8 cellular contexts compared by ENCODE assay signal in the genomic region with DNA sequence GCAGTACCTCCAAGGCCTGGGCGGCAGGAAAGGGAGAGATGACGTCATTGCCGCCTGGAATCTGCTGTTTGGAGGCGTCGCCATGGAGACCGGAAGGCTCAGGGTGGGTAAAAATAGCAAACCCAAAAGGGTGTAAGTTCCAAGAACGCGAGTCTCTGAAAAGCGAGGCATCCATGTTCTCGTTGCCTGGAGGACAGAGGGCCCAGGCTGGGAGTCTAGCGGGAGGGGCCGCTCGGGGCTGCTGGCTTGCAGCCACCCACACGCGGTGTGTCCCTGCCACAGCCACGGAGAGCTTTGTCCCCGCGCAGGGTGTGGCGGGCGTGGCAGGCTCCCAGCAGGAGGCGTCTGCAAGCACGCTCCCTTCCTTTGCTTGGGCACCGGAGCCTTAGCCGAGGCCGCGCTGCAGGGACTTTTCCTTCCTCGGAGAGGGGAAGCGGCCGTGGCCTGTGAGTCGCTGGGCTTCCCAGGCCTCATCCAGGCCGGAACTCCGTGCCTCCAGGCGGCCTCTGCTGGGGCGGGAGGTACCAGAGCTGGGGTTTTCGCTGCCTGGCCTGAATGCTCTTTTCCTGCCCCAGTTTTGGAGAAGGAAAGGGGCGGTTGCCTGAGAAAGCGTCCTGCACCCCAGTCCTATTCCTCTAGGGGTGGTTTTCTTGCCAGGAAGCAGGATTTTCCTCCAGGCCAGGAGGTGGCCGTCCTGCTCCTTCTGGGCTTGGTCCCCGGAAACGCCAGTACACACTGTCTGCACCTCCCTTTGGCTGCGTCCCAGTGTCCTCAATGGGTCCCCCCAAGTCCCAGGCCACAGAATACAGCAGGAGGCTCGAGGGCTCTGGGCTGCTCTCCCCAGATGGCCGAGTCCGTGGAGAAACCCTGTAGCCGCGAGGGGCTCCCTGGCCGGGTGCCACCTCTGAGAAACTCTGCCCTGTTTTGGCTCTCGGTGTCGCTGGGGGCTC. TPM values are rescaled to one million over a fixed set of nuclear protein-coding genes. Genes with fewer than 3 reads are reported as not detected.
DNase-seq lines count a peak whose midpoint lies in the region; ATAC-seq, FAIRE-seq and TF ChIP-seq lines count a peak whose summit lies in the region.

No MANE protein-coding gene starts in this region.

- H3K9me1 ChIP-seq in keratinocyte (ENCODE audit: control insufficient read depth, extremely low read depth, insufficient read depth, low read length): no peaks in the 10 kb centered on the region

- H3K4me1 Mint-ChIP-seq in CD4-positive, alpha-beta memory T cell: peaks cover 0 to 9% (median 1%) of the 10 kb centered on the region in 4 donors

- no peaks in the 10 kb centered on the region for H3K36me3 ChIP-seq in CD4-positive, alpha-beta memory T cell (ENCODE audit: insufficient read depth, low read length)
- no peaks in the 10 kb centered on the region for H3K36me3 ChIP-seq in HUES48 (ENCODE audit: control insufficient read depth, insufficient read depth, low read length)
- no peaks in the 10 kb centered on the region for H3K36me3 ChIP-seq in keratinocyte (ENCODE audit: control insufficient read depth in 2 of 2, extremely low read depth in 1 of 2, insufficient read depth in 2 of 2, low read length in 2 of 2)
- no peaks in the 10 kb centered on the region for H3K36me3 ChIP-seq in skeletal muscle satellite cell (ENCODE audit: insufficient read depth, low read length)

- H3K79me2 ChIP-seq in keratinocyte (ENCODE audit: control insufficient read depth, insufficient read depth, low read length): no peaks in the 10 kb centered on the region

- H3K27ac ChIP-seq in CD4-positive, alpha-beta memory T cell (ENCODE audit: low read depth, low read length): peak overlapping the region; percentile 4
- H3K27ac ChIP-seq in HUES48 (ENCODE audit: low read depth, low read length): peak overlapping the region; percentile 96
- H3K27ac ChIP-seq in keratinocyte (ENCODE audit: control insufficient read depth, insufficient read depth, low read length): peak overlapping the region; percentile 74

- peak overlapping the region in 5 of 8 donors; percentile 13 to 60 (median 44) for H3K4me3 Mint-ChIP-seq in CD4-positive, alpha-beta memory T cell

- H3K9me3 ChIP-seq in CD4-positive, alpha-beta memory T cell (ENCODE audit: control insufficient read depth in 1 of 2, low read length in 2 of 2): no peaks in the 10 kb centered on the region
- H3K9me3 ChIP-seq in HUES48 (ENCODE audit: control insufficient read depth, insufficient read depth, low read length): no peaks in the 10 kb centered on the region
- no peaks in the 10 kb centered on the region for H3K9me3 ChIP-seq in keratinocyte (ENCODE audit: control insufficient read depth, low read depth, low read length)
- H3K9me3 ChIP-seq in skeletal muscle satellite cell (replicated peaks; ENCODE audit: low read length): no peaks in the 10 kb centered on the region

- dilution Hi-C loops in keratinocyte (cut with MboI; ENCODE audit: extremely low pct_ligation_motif_present, low sequenced_read_pairs): no loop called here

- intact Hi-C loops in CD4-positive, alpha-beta memory T cell (cut with micrococcal nuclease): loop anchor here (1.0 kb wide), 2 partner anchors 14 to 101 kb away; no protein-coding TSS in a partner anchor

- H3K4me3 ChIP-seq in CD4-positive, alpha-beta memory T cell (ENCODE audit: low read length in 2 of 2): peak overlapping the region in 1 of 2 donors; percentile 34
- peak overlapping the region; percentile 48 for H3K4me3 ChIP-seq in HUES48 (ENCODE audit: low read depth, low read length)
- peak overlapping the region in 2 of 3 experiments; percentile 20 to 36 for H3K4me3 ChIP-seq in keratinocyte (ENCODE audit: control insufficient read depth in 2 of 3, extremely low read depth in 1 of 3, insufficient read depth in 2 of 3, low read depth in 1 of 3, low read length in 3 of 3)
- peak overlapping the region; percentile 59 for H3K4me3 ChIP-seq in skeletal muscle satellite cell (ENCODE audit: low read length)

- peak overlapping the region in 2 of 7 donors; percentile 29 to 53 for H3K27ac Mint-ChIP-seq in CD4-positive, alpha-beta memory T cell

- DNase-seq in CD4-positive, alpha-beta memory T cell: peak; percentile 56 to 73 (median 65)
- DNase-seq in UCSD-AML1 (lab: John Stamatoyannopoulos, UW; ENCODE audit: unreplicated experiment): peak; percentile 93
- peak; percentile 97 for DNase-seq in dedifferentiated amniotic fluid mesenchymal stem cell (ENCODE audit: extremely low spot score)
- no peak for DNase-seq in keratinocyte (ENCODE audit: low read depth, low spot score)

- H3K4me1 ChIP-seq in CD4-positive, alpha-beta memory T cell (ENCODE audit: insufficient read depth, low read length): peaks cover 15% of the 10 kb centered on the region
- H3K4me1 ChIP-seq in HUES48 (ENCODE audit: control insufficient read depth, insufficient read depth, low read length) (peaks cover 15% of the 10 kb centered on the region), keratinocyte (ENCODE audit: control insufficient read depth, extremely low read depth, insufficient read depth, low read length) (peaks cover 45% of the 10 kb centered on the region), skeletal muscle satellite cell (ENCODE audit: control insufficient read depth, insufficient read depth, low read length) (peaks cover 48% of the 10 kb centered on the region)

- H4K20me1 ChIP-seq in keratinocyte (ENCODE audit: control insufficient read depth, extremely low read depth, insufficient read depth, low read length): no peaks in the 10 kb centered on the region

- H3K36me3 Mint-ChIP-seq in CD4-positive, alpha-beta memory T cell: no peaks in the 10 kb centered on the region

- no peaks in the 10 kb centered on the region for H3K27me3 Mint-ChIP-seq in CD4-positive, alpha-beta memory T cell

- ATAC-seq in HG02970 (IDR thresholded peaks at IDR 0.05; ENCODE audit: low FRiP score, unreplicated experiment) (no peak), HG02610 (IDR thresholded peaks at IDR 0.05; ENCODE audit: unreplicated experiment) (no peak)

- peak; percentile 59 for FAIRE-seq in keratinocyte (lab: Jason Lieb, UNC)

- peak overlapping the region; percentile 63 for H3K4me2 ChIP-seq in keratinocyte (ENCODE audit: control insufficient read depth, extremely low read depth, insufficient read depth, low read depth, low read length)
- H3K4me2 ChIP-seq in skeletal muscle satellite cell (ENCODE audit: low read length): peak overlapping the region; percentile 83

- POLR2A ChIA-PET in CD4-positive, alpha-beta memory T cell (lab: Charles Lee; ENCODE audit: partially characterized antibody): interaction anchor here (1.0 to 1.9 kb wide), 7 partner anchors 15 to 76 kb away, joined by 3 to 12 read pairs (median 6); a partner anchor contains a TSS

- H3K9ac ChIP-seq in HUES48 (ENCODE audit: low read depth, low read length): peak overlapping the region; percentile 77
- peak overlapping the region; percentile 72 for H3K9ac ChIP-seq in keratinocyte (ENCODE audit: control insufficient read depth, extremely low read depth, insufficient read depth, low read length)
- H3K9ac ChIP-seq in skeletal muscle satellite cell (ENCODE audit: low read depth, low read length): peak overlapping the region; percentile 87

- peak overlapping the region; percentile 84 for H2AFZ ChIP-seq in keratinocyte (ENCODE audit: control insufficient read depth, low read length)

- CTCF ChIA-PET in CD4-positive, alpha-beta memory T cell (lab: Charles Lee; ENCODE audit: partially characterized antibody): interaction anchor here (1.3 to 1.4 kb wide), 2 partner anchors 16 to 169 kb away, joined by 3 to 5 read pairs; no protein-coding TSS in a partner anchor

- no peaks in the 10 kb centered on the region for H3K27me3 ChIP-seq in CD4-positive, alpha-beta memory T cell (ENCODE audit: insufficient read depth, low read length)
- H3K27me3 ChIP-seq in HUES48 (ENCODE audit: control insufficient read depth, insufficient read depth, low read length): no peaks in the 10 kb centered on the region
- no peaks in the 10 kb centered on the region for H3K27me3 ChIP-seq in keratinocyte (ENCODE audit: control insufficient read depth, extremely low read depth, insufficient read depth, low read length)
- no peaks in the 10 kb centered on the region for H3K27me3 ChIP-seq in skeletal muscle satellite cell (ENCODE audit: control insufficient read depth, insufficient read depth, low read length)

- peak; percentile 22 to 58 (median 44) for TF ChIP-seq CTCF in keratinocyte (optimal IDR thresholded peaks at IDR 0.05 in 1 of 3, IDR thresholded peaks at IDR 0.05 in 1 of 3, conservative IDR thresholded peaks at IDR 0.05 in 1 of 3; ENCODE audit: extremely low read depth in 1 of 3, insufficient read depth in 2 of 3, low read length in 3 of 3)

- H3K9me3 Mint-ChIP-seq in CD4-positive, alpha-beta memory T cell: no peaks in the 10 kb centered on the region

RNA-seq across cellular contexts. Expression of a gene that starts 15.3 kb away (rescaled TPM):
- total RNA-seq in CD4-positive, alpha-beta memory T cell: 100 to 1,000 TPM in 1 of 2 experiments, 10 to 100 TPM in 1; 96.1 to 104 TPM
- polyA plus RNA-seq in CD4-positive, alpha-beta memory T cell: under 1 TPM; 0.08 to 0.86 TPM
- polyA plus RNA-seq in keratinocyte: 3.8 to 10.1 TPM (median 4.8 TPM) in 3 replicates
- polyA plus RNA-seq in keratinocyte (2011; ENCODE audit: low read depth): 3.4 TPM
- 6.8 and 10.6 TPM in 2 replicates for polyA plus RNA-seq in keratinocyte (2011; cell fraction: cytosol; rRNA removed)
- 18.4 and 21.5 TPM in 2 replicates for polyA plus RNA-seq in keratinocyte (2011; cell fraction: nucleus; rRNA removed)
- polyA plus RNA-seq in keratinocyte (2012; ENCODE audit: low replicate concordance): 12.2 and 22.1 TPM in 2 replicates
- 4.8 to 19.5 TPM (median 6.1 TPM) in 3 replicates for polyA minus RNA-seq in keratinocyte
- polyA minus RNA-seq in keratinocyte (2011; cell fraction: cytosol; rRNA and poly(A)+ RNA removed): 25.5 TPM
- 15.9 and 20.3 TPM in 2 replicates for polyA minus RNA-seq in keratinocyte (2011; cell fraction: nucleus; rRNA and poly(A)+ RNA removed)
- total RNA-seq in skeletal muscle satellite cell (2012; rRNA removed): 16.7 and 24.0 TPM in 2 replicates

RNA-seq across cellular contexts. Expression of a gene that starts 18.2 kb away (rescaled TPM):
- total RNA-seq in CD4-positive, alpha-beta memory T cell: 10 to 100 TPM; 38.4 to 40.8 TPM
- polyA plus RNA-seq in CD4-positive, alpha-beta memory T cell: 10 to 100 TPM; 54.2 to 58.9 TPM
- 7.3 to 13.7 TPM (median 8.9 TPM) in 3 replicates for polyA plus RNA-seq in keratinocyte
- 4.0 TPM for polyA plus RNA-seq in keratinocyte (2011; ENCODE audit: low read depth)
- polyA plus RNA-seq in keratinocyte (2011; cell fraction: cytosol; rRNA removed): 5.3 and 17.8 TPM in 2 replicates
- polyA plus RNA-seq in keratinocyte (2011; cell fraction: nucleus; rRNA removed): 8.9 and 13.7 TPM in 2 replicates
- 17.9 and 25.7 TPM in 2 replicates for polyA plus RNA-seq in keratinocyte (2012; ENCODE audit: low replicate concordance)
- polyA minus RNA-seq in keratinocyte: 2.7 to 3.6 TPM (median 3.0 TPM) in 3 replicates
- 10.6 TPM for polyA minus RNA-seq in keratinocyte (2011; cell fraction: cytosol; rRNA and poly(A)+ RNA removed)
- 3.6 and 4.6 TPM in 2 replicates for polyA minus RNA-seq in keratinocyte (2011; cell fraction: nucleus; rRNA and poly(A)+ RNA removed)
- 14.2 and 22.3 TPM in 2 replicates for total RNA-seq in skeletal muscle satellite cell (2012; rRNA removed)

Comparison
In these comparisons a context has a peak if more than half of its experiments do, and no peak if none do; other contexts are left out.
1. H3K27ac ChIP-seq: peak in every context shown above with its lines; median percentile 96 in HUES48; 74 in keratinocyte; 4 in CD4-positive, alpha-beta memory T cell.